19 cellular contexts compared by ENCODE assay signal in the genomic region with DNA sequence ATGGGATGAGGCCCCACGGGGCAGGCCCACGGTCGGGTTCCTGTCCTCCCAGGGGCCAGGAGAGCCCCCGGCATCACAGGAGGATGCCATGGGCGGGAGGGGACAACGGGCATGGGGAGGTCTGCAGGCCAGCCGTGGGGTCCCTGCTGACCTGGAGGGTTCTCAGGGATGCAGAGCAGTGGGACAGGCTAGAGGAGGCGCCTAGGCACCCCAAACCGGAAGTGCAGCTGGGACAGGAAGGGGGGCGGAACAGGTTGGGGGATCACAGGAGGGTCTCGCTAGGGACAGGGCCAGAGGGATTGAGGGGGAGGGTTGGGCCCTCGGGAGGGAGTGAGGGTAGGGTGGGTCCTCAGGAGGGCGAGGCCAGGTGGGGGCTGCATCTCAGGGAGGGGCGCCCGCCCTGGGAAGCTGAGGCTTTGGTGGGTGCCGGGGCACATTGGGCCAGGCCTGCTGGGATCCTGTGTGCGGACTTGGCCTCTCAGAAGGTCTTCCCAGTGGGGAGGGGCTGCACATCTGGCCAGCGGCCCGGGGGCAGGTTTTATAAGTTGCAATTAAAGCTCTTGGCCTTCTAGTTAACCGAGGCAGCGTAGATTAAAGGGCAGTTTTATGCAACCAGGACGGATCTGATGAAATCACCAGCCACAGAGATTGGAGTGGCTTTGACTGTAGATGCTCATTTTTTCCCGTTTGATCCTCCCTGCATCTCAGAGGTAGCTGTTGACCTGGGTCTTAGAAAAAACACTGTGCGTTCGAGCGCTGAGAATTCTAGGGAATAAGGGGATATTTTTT. TPM values are rescaled to one million over a fixed set of nuclear protein-coding genes. Genes with fewer than 3 reads are reported as not detected.
DNase-seq lines count a peak whose midpoint lies in the region; ATAC-seq and TF ChIP-seq lines count a peak whose summit lies in the region.
"Had no signal": no experiment of that assay in that cellular context is flagged by ENCODE, and none has a peak within 500 bp of the region (broad histone marks: within the 10 kb centered on the region; RNA-seq: fewer than 3 reads in every experiment).

No MANE protein-coding gene starts in this region.

- H3K27ac Mint-ChIP-seq in brain = peak overlapping the region in 3 of 5 experiments; percentile 45 to 90 (median 68)
- H3K27ac Mint-ChIP-seq in stimulated activated effector memory CD8-positive, alpha-beta T cell treated with anti-CD3 and anti-CD28 coated beads, Interleukin-12 subunit alpha, Interleukin-12 subunit beta, amount 100 ng/mL, for 72 hours = no peak overlapping the region
- H3K27ac Mint-ChIP-seq: CD4-positive, alpha-beta T cell had no signal

- intact Hi-C loops in left cardiac atrium (cut with DNase I) = no loop called here
- intact Hi-C loops in cardiac septum (cut with DNase I) = no loop called here
- intact Hi-C loops in upper lobe of right lung (cut with DNase I) = no loop called here

- H3K9me3 ChIP-seq in mesenchymal stem cell (ENCODE audit: control insufficient read depth, low read length) (no peaks in the 10 kb centered on the region), upper lobe of right lung (no peaks in the 10 kb centered on the region)
- H3K9me3 ChIP-seq: HAP-1 had no signal

- H3K23ac ChIP-seq in mesenchymal stem cell (ENCODE audit: low read length in 2 of 2) = no peak overlapping the region

- H2AFZ ChIP-seq in mesenchymal stem cell (ENCODE audit: low read depth, low read length) = no peak overlapping the region

- no peaks in the 10 kb centered on the region for H3K79me1 ChIP-seq in mesenchymal stem cell (replicated peaks; ENCODE audit: low read length, poor library complexity, severe bottlenecking)

- no peak overlapping the region for H2BK120ac ChIP-seq in mesenchymal stem cell (ENCODE audit: low read depth, low read length)

- no peak overlapping the region for H3K4me2 ChIP-seq in mesenchymal stem cell (ENCODE audit: low read length, poor library complexity, severe bottlenecking)
- H3K4me2 ChIP-seq: KMS-11 had no signal

- H3K4me1 ChIP-seq in mesenchymal stem cell (ENCODE audit: control insufficient read depth, insufficient read depth, low read depth, low read length) (no peaks in the 10 kb centered on the region), upper lobe of right lung (no peaks in the 10 kb centered on the region)
- H3K4me1 ChIP-seq: HAP-1 had no signal

- H2BK12ac ChIP-seq in mesenchymal stem cell (ENCODE audit: low read length in 2 of 2) = no peak overlapping the region

- H3K27me3 ChIP-seq in mesenchymal stem cell (ENCODE audit: control insufficient read depth in 1 of 2, insufficient read depth in 1 of 2, low read length in 2 of 2) (peaks cover 21 to 46% of the 10 kb centered on the region in 2 experiments), upper lobe of right lung (no peaks in the 10 kb centered on the region)

- 84% methylated on average over 26 of the region's 26 CpGs for WGBS in mesenchymal stem cell

- H3K27me3 Mint-ChIP-seq in brain = no peaks in the 10 kb centered on the region
- H3K27me3 Mint-ChIP-seq: CD4-positive, alpha-beta T cell had no signal

- DNase-seq in left cardiac atrium (peak; percentile 14), cardiac septum (ENCODE audit: low spot score) (no peak), mesenchymal stem cell (no peak), upper lobe of right lung (no peak), SKM-1 treated with dmso at 0.1 percent for 144 hours (lab: John Stamatoyannopoulos, UW; ENCODE audit: unreplicated experiment) (no peak), cerebellar nuclear complex (lab: John Stamatoyannopoulos, UW) (no peak)
- DNase-seq in stimulated activated effector memory CD8-positive, alpha-beta T cell treated with anti-CD3 and anti-CD28 coated beads, Interleukin-12 subunit alpha, Interleukin-12 subunit beta, amount 100 ng/mL, for 72 hours (ENCODE audit: low spot score in 2 of 2) = no peak
- DNase-seq: Calu3, DND-41, GDM1, NCI-H1105 treated with DMSO at 0.1 percent for 48 hours, NCI-H187, NCI-H2171, NCI-H774 had no signal

- H3K18ac ChIP-seq in mesenchymal stem cell (ENCODE audit: low read depth in 1 of 2, low read length in 2 of 2) = no peak overlapping the region

- no peak overlapping the region for H4K91ac ChIP-seq in mesenchymal stem cell (ENCODE audit: low read length)

- no peak overlapping the region for H3K14ac ChIP-seq in mesenchymal stem cell (ENCODE audit: low read length in 2 of 2)

- no peak overlapping the region for H3K4ac ChIP-seq in mesenchymal stem cell (ENCODE audit: low read depth in 1 of 2, low read length in 2 of 2)

- ATAC-seq in left cardiac atrium (no peak), upper lobe of right lung (peak; percentile 5)
- ATAC-seq in stimulated activated effector memory CD8-positive, alpha-beta T cell treated with anti-CD3 and anti-CD28 coated beads, Interleukin-12 subunit alpha, Interleukin-12 subunit beta, amount 100 ng/mL, for 72 hours = no peak

- H3K4me3 ChIP-seq in mesenchymal stem cell (ENCODE audit: insufficient read depth in 1 of 2, low read depth in 1 of 2, low read length in 2 of 2) (no peak overlapping the region), upper lobe of right lung (no peak overlapping the region)
- H3K4me3 ChIP-seq: HAP-1 had no signal

- no peaks in the 10 kb centered on the region for H3K36me3 ChIP-seq in mesenchymal stem cell (ENCODE audit: control insufficient read depth in 1 of 2, insufficient read depth in 2 of 2, low read depth in 1 of 2, low read length in 2 of 2)
- no peaks in the 10 kb centered on the region for H3K36me3 ChIP-seq in upper lobe of right lung
- H3K36me3 ChIP-seq: HAP-1 had no signal

- H3K27ac ChIP-seq in mesenchymal stem cell (ENCODE audit: low read length, poor library complexity, severe bottlenecking) (no peak overlapping the region), upper lobe of right lung (no peak overlapping the region)
- H3K27ac ChIP-seq: HL-60, KMS-11 had no signal

- H2BK5ac ChIP-seq in mesenchymal stem cell (ENCODE audit: low read depth, low read length, poor library complexity, severe bottlenecking) = no peak overlapping the region

- no peaks in the 10 kb centered on the region for H3K36me3 Mint-ChIP-seq in brain
- no peaks in the 10 kb centered on the region for H3K36me3 Mint-ChIP-seq in stimulated activated effector memory CD8-positive, alpha-beta T cell treated with anti-CD3 and anti-CD28 coated beads, Interleukin-12 subunit alpha, Interleukin-12 subunit beta, amount 100 ng/mL, for 72 hours

- no peak for TF ChIP-seq CTCF in brain (conservative IDR thresholded peaks at IDR 0.05)
- TF ChIP-seq CTCF in upper lobe of right lung (IDR thresholded peaks at IDR 0.05) = no peak

- H2BK15ac ChIP-seq in mesenchymal stem cell (ENCODE audit: low read depth, poor library complexity, severe bottlenecking) = no peak overlapping the region

- peak overlapping the region; percentile 22 for H4K8ac ChIP-seq in mesenchymal stem cell (ENCODE audit: low read length)

- H2AK5ac ChIP-seq in mesenchymal stem cell (ENCODE audit: low read length, severe bottlenecking) = no peak overlapping the region

- H3K4me3 Mint-ChIP-seq in brain = peak overlapping the region in 1 of 5 experiments; percentile 12
- no peak overlapping the region for H3K4me3 Mint-ChIP-seq in stimulated activated effector memory CD8-positive, alpha-beta T cell treated with anti-CD3 and anti-CD28 coated beads, Interleukin-12 subunit alpha, Interleukin-12 subunit beta, amount 100 ng/mL, for 72 hours
- H3K4me3 Mint-ChIP-seq: CD4-positive, alpha-beta T cell had no signal

- H3K9me3 Mint-ChIP-seq in brain = no peaks in the 10 kb centered on the region
- H3K9me3 Mint-ChIP-seq in stimulated activated effector memory CD8-positive, alpha-beta T cell treated with anti-CD3 and anti-CD28 coated beads, Interleukin-12 subunit alpha, Interleukin-12 subunit beta, amount 100 ng/mL, for 72 hours = no peaks in the 10 kb centered on the region
- H3K9me3 Mint-ChIP-seq: CD4-positive, alpha-beta T cell had no signal

- no peak overlapping the region for H3K9ac ChIP-seq in mesenchymal stem cell (ENCODE audit: low read length)
- H3K9ac ChIP-seq: KMS-11 had no signal

- peaks cover 14% of the 10 kb centered on the region for H3K4me1 Mint-ChIP-seq in brain
- H3K4me1 Mint-ChIP-seq in stimulated activated effector memory CD8-positive, alpha-beta T cell treated with anti-CD3 and anti-CD28 coated beads, Interleukin-12 subunit alpha, Interleukin-12 subunit beta, amount 100 ng/mL, for 72 hours = no peaks in the 10 kb centered on the region

RNA-seq across cellular contexts. Expression of a gene that starts 20.1 kb away (rescaled TPM):
- total RNA-seq in left cardiac atrium (10 to 100 TPM in 1 of 2 donors, 1 to 10 TPM in 1; 4.4 to 10.4 TPM), cardiac septum (3.6 TPM), upper lobe of right lung (64.4 TPM)
- 8.4 TPM for polyA plus RNA-seq in brain (ENCODE audit: insufficient read depth, low read depth, low replicate concordance)
- 6.5 TPM for polyA plus RNA-seq in mesenchymal stem cell (2013, experiment 1 of 2)
- 6.2 TPM for polyA plus RNA-seq in mesenchymal stem cell (2013, experiment 2 of 2)
